In the genomic region with DNA sequence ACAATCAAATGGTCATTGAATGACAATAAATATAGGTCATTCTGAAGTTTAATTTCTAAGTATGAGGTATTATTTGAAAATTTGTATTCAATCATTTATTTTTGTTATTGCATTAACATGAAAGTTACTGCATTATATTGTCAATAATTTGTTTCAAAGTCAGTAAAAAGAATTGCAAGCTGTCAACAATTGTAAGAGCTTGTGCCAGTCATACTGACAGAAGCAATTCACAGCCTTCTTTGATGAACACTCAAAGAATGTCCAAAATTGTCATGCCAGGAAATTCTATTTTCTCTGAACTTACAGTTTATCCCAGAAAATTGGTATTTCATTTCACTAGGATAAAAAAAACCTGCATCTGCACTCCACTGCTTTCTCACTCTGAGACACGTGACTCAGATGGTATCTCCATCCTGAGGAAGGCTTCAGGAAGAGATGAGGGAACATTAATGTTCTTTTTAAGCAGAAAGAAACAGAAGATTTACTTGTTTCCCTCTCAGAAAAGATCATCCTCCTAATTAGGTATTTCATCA, we compare ENCODE assay signal across 1 cellular context.
TF ChIP-seq lines count a peak whose summit lies in the region.

No MANE protein-coding gene starts in this region.

TF ChIP-seq in endothelial cell of umbilical vein, 7 proteins besides CTCF, POLR2A, EP300 and RAD21 (continued from another document):
- TF ChIP-seq MAX (IDR thresholded peaks at IDR 0.05; ENCODE audit: insufficient read depth, insufficient read length), result no peak
- no peak for TF ChIP-seq GATA2 (IDR thresholded peaks at IDR 0.05; ENCODE audit: insufficient read depth, insufficient read length, low read depth, low read length)
- TF ChIP-seq MYC (IDR thresholded peaks at IDR 0.05; ENCODE audit: low read depth, low read length), result no peak
- TF ChIP-seq POLR2AphosphoS5 (IDR thresholded peaks at IDR 0.05; ENCODE audit: insufficient read depth, low read depth, low read length), result no peak
- no peak for TF ChIP-seq JUN (IDR thresholded peaks at IDR 0.05; ENCODE audit: borderline replicate concordance, insufficient read depth, insufficient read length, low read depth)
